ENCODE assay signal across 30 cellular contexts in the genomic region with DNA sequence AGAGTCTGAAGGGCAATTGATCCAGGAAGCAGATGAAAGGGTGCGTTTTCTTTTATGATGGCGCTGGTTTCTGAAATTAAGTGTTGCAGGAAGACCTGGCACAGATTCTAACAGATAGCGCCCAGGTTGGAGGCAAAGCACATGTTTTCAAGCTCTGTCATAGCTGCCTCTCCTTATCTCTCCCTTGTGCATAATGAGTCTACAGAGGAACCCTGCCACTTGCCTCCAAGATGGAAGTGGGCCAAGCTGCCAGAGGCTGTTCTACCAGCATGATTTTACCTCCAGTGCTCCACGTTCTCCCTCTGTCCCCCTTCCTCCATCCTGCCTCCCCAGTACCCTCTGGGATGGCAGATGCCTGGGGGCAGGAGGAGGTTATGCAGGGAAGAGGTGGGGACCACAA. TPM values are rescaled to one million over a fixed set of nuclear protein-coding genes. Genes with fewer than 3 reads are reported as not detected.
DNase-seq lines count a peak whose midpoint lies in the region; ATAC-seq and TF ChIP-seq lines count a peak whose summit lies in the region.
"Had no signal": no experiment of that assay in that cellular context is flagged by ENCODE, and none has a peak within 500 bp of the region (broad histone marks: within the 10 kb centered on the region; RNA-seq: fewer than 3 reads in every experiment).

No MANE protein-coding gene starts in this region.

- H2AFZ ChIP-seq in HCT116 (ENCODE audit: low read depth, low read length, poor library complexity, severe bottlenecking) (peak overlapping the region; percentile 27), parathyroid adenoma (no peak overlapping the region)

- CTCF ChIA-PET in HCT116 (lab: Charles Lee): interaction anchor here (2.1 kb wide), 1 partner anchor 8 kb away, joined by 10 read pairs; no protein-coding TSS in a partner anchor

- in situ Hi-C loops in ACHN (cut with HindIII; ENCODE audit: low pct_ligation_motif_present, low pct_unique_long_range_greater_than_20kb, low sequenced_read_pairs): no loop called here

- ATAC-seq in HCT116: peak; percentile 39; the same call in 1 of the 2 replicates
- ATAC-seq in HG02588 (IDR thresholded peaks at IDR 0.05; ENCODE audit: unreplicated experiment): no peak
- ATAC-seq: activated CD4-positive, alpha-beta T cell treated with anti-CD3 and anti-CD28 coated beads for 36 hours; activated CD8-positive, alpha-beta T cell treated with anti-CD3 and anti-CD28 coated beads, Interleukin-2, amount 10 ng/mL, durations not matched to agents 7 days and 5 days; GM12878; HepG2; sciatic nerve had no signal

- intact Hi-C loops in HCT116 (cut with micrococcal nuclease): no loop called here

- H3K27me3 ChIP-seq in HCT116 (ENCODE audit: insufficient read depth, low read length): peaks cover 32% of the 10 kb centered on the region; the same call in 1 of the 2 replicates
- no peaks in the 10 kb centered on the region for H3K27me3 ChIP-seq in parathyroid adenoma (ENCODE audit: control insufficient read depth, insufficient read depth, low read length)
- H3K27me3 ChIP-seq: testis had no signal

- POLR2A ChIA-PET in HCT116 (lab: Charles Lee): no interaction called here

- H4K20me1 ChIP-seq in HCT116 (ENCODE audit: insufficient read depth): no peaks in the 10 kb centered on the region

- no peak overlapping the region for H3K9ac ChIP-seq in HCT116 (ENCODE audit: low read length)
- no peak overlapping the region for H3K9ac ChIP-seq in parathyroid adenoma

- no peak overlapping the region for H3K27ac ChIP-seq in HCT116 (ENCODE audit: low read depth, low read length)
- peak overlapping the region; percentile 92 for H3K27ac ChIP-seq in parathyroid adenoma
- H3K27ac ChIP-seq: dorsolateral prefrontal cortex, SK-N-MC, testis had no signal

- H3K4me2 ChIP-seq in HCT116 (ENCODE audit: low read length) (peak overlapping the region; percentile 41), parathyroid adenoma (ENCODE audit: low read length) (peak overlapping the region; percentile 22)

- TF ChIP-seq RAD21 in HCT116 (IDR thresholded peaks at IDR 0.05; ENCODE audit: low read depth): no peak

- H3K9me2 ChIP-seq in HCT116 (ENCODE audit: insufficient read depth): no peaks in the 10 kb centered on the region

- peaks cover 5 to 15% of the 10 kb centered on the region in 2 experiments for H3K4me1 ChIP-seq in HCT116 (ENCODE audit: control insufficient read depth in 1 of 2, insufficient read depth in 2 of 2, low read length in 2 of 2)
- peaks cover 64% of the 10 kb centered on the region for H3K4me1 ChIP-seq in parathyroid adenoma
- H3K4me1 ChIP-seq: testis had no signal

- TF ChIP-seq POLR2A in HCT116 (IDR thresholded peaks at IDR 0.05; ENCODE audit: borderline replicate concordance, extremely low read depth, insufficient read depth, insufficient read length): no peak

- RAD21 ChIA-PET in HCT116 (lab: Charles Lee; ENCODE audit: low non-redundant PET in 1 of 2, low total read pairs in 2 of 2, uncharacterized antibody in 2 of 2, unreplicated experiment in 2 of 2): no interaction called here

- H3K4me3 ChIP-seq in HCT116 (replicated peaks in 1 of 2; ENCODE audit: low read depth in 1 of 2, low read length in 2 of 2) (no peak overlapping the region), parathyroid adenoma (ENCODE audit: low read depth, low read length) (no peak overlapping the region)
- H3K4me3 ChIP-seq: dorsolateral prefrontal cortex, GM12878, lung, SK-N-MC, testis had no signal

- H3K36me3 ChIP-seq in HCT116 (ENCODE audit: control insufficient read depth in 1 of 2, insufficient read depth in 2 of 2, low read length in 2 of 2): no peaks in the 10 kb centered on the region
- H3K36me3 ChIP-seq in parathyroid adenoma (ENCODE audit: control insufficient read depth, insufficient read depth, low read length): no peaks in the 10 kb centered on the region

- TF ChIP-seq CTCF in HCT116 (IDR thresholded peaks at IDR 0.05 in 2 of 3, conservative IDR thresholded peaks at IDR 0.05 in 1 of 3; ENCODE audit: borderline replicate concordance in 1 of 3, insufficient read depth in 1 of 3, low read depth in 2 of 3, low read length in 2 of 3) (no peak), parathyroid adenoma (IDR thresholded peaks at IDR 0.05) (no peak)

- H3K79me2 ChIP-seq in HCT116 (ENCODE audit: insufficient read depth, low read length) (no peaks in the 10 kb centered on the region), parathyroid adenoma (no peaks in the 10 kb centered on the region)

- DNase-seq in HCT116 (ENCODE audit: low read depth, low spot score): no peak
- DNase-seq in M059J (ENCODE audit: low read depth): peak; percentile 85
- DNase-seq in astrocyte of the hippocampus (ENCODE audit: low read depth, low spot score): peak; percentile 54
- no peak for DNase-seq in ACHN
- no peak for DNase-seq in activated T-cell treated with anti-CD3 and anti-CD28 coated beads, Interleukin-2, amount 50 U/mL, for 1 hour
- DNase-seq in NCI-H69 (lab: John Stamatoyannopoulos, UW): no peak
- DNase-seq: activated CD4-positive, alpha-beta T cell treated with anti-CD3 and anti-CD28 coated beads for 36 hours; activated CD8-positive, alpha-beta T cell treated with anti-CD3 and anti-CD28 coated beads, Interleukin-2, amount 10 ng/mL, durations not matched to agents 7 days and 5 days; activated effector memory CD4-positive, alpha-beta T cell treated with Interleukin-2 at 50 U/mL for 16 hours; activated T-cell treated with anti-CD3 and anti-CD28 coated beads for 4 hours; CD4-positive, CD25-positive, alpha-beta regulatory T cell; dorsolateral prefrontal cortex; glutamatergic neuron; kidney; NCI-H1048; NCI-H187 treated with DMSO at 0.1 percent for 48 hours; NCI-H774; nephron progenitor cell; stimulated activated naive CD4-positive, alpha-beta T cell; T-helper 2 cell; testis had no signal

- no peaks in the 10 kb centered on the region for H3K9me3 ChIP-seq in HCT116 (ENCODE audit: control insufficient read depth in 1 of 2, insufficient read depth in 1 of 2, low read depth in 1 of 2, low read length in 2 of 2)
- no peaks in the 10 kb centered on the region for H3K9me3 ChIP-seq in parathyroid adenoma (ENCODE audit: control insufficient read depth, low read length)
- H3K9me3 ChIP-seq: testis had no signal

- BruUV-seq in HCT116 (replicated peaks; lab: Mats Ljungman, UMichigan): no TSS peak

TF ChIP-seq in HCT116, 20 proteins besides CTCF, POLR2A, EP300 and RAD21:
- no peak for TF ChIP-seq ZNF274 (IDR thresholded peaks at IDR 0.05; ENCODE audit: low read depth, low read length)
- no peak for TF ChIP-seq CBX3 (IDR thresholded peaks at IDR 0.05; ENCODE audit: low read depth)
- TF ChIP-seq JUND (IDR thresholded peaks at IDR 0.05): no peak
- peak; percentile 34 for TF ChIP-seq TCF7L2 (IDR thresholded peaks at IDR 0.05; ENCODE audit: borderline replicate concordance, extremely low read depth, insufficient read depth, insufficient read length)
- peak; percentile 21; the same call in 1 of the 2 replicates for TF ChIP-seq SP1 (IDR thresholded peaks at IDR 0.05; ENCODE audit: low read depth)
- TF ChIP-seq, protein P1, sequence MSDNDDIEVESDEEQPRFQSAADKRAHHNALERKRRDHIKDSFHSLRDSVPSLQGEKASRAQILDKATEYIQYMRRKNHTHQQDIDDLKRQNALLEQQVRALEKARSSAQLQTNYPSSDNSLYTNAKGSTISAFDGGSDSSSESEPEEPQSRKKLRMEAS (IDR thresholded peaks at IDR 0.05): peak; percentile 27; the same call in 1 of the 2 replicates

RNA-seq across cellular contexts. Expression of gene TLCD5, which starts 30.0 kb away (rescaled TPM):
- total RNA-seq in HCT116 (2021; ENCODE audit: unreplicated experiment): 9.1 TPM
- 4.9 and 7.1 TPM in 2 replicates for polyA plus RNA-seq in HCT116 (2012)
- 3.7 and 4.8 TPM in 2 replicates for total RNA-seq in M059J (2014; rRNA removed; shearing (Covaris generic))

RNA-seq across cellular contexts. Expression of gene ARHGEF12, which starts 41.1 kb away (rescaled TPM):
- total RNA-seq in HCT116 (2021; ENCODE audit: unreplicated experiment): 81.4 TPM
- 27.4 and 29.4 TPM in 2 replicates for polyA plus RNA-seq in HCT116 (2012)
- total RNA-seq in M059J (2014; rRNA removed; shearing (Covaris generic)): 31.0 and 56.6 TPM in 2 replicates

RNA-seq across cellular contexts. Expression of gene POU2F3, which starts 55.2 kb away (rescaled TPM):
- 0.15 TPM for total RNA-seq in HCT116 (2021; ENCODE audit: unreplicated experiment)
- 0.12 and 0.26 TPM in 2 replicates for polyA plus RNA-seq in HCT116 (2012)
- 0.02 TPM in 1 of 2 replicates, not detected in the other for total RNA-seq in M059J (2014; rRNA removed; shearing (Covaris generic))
- total RNA-seq: activated CD4-positive, alpha-beta T cell treated with anti-CD3 and anti-CD28 coated beads for 36 hours; activated CD8-positive, alpha-beta T cell treated with anti-CD3 and anti-CD28 coated beads, Interleukin-2, amount 10 ng/mL, durations not matched to agents 7 days and 5 days; CD4-positive, CD25-positive, alpha-beta regulatory T cell; fibroblast of lung; HepG2; LHCN-M2; sciatic nerve had no signal
- polyA plus RNA-seq: CD4-positive, CD25-positive, alpha-beta regulatory T cell; fibroblast of lung; HepG2 had no signal

Comparison
In these comparisons a context has a peak if more than half of its experiments do, and no peak if none do; other contexts are left out.
1. DNase-seq: peak in M059J (single experiment) and astrocyte of the hippocampus (single experiment); none in HCT116 (single experiment), ACHN (single experiment), activated T-cell treated with anti-CD3 and anti-CD28 coated beads, Interleukin-2, amount 50 U/mL, for 1 hour (single experiment) and NCI-H69 (single experiment).